ENCODE assay signal across 19 cellular contexts in the genomic region with DNA sequence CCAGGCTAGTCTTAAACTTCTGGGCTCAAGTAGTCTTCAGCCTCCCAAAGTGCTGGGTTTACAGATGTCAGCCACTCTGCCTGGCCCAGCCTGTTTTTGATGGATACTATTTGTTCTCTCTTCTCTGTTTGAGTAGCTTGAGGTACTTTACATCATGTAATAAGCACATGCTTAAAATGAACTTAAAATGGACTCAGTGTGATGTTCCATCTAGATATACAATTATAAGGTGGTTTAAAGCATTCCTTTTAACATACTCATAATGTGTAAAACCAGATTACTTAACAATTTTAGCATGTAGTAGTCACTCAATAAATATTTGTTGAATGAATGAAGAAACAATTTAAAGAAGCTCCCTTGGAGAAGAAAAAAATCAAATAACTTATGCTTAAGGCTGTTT. TPM values are rescaled to one million over a fixed set of nuclear protein-coding genes. Genes with fewer than 3 reads are reported as not detected.
DNase-seq lines count a peak whose midpoint lies in the region; ATAC-seq and TF ChIP-seq lines count a peak whose summit lies in the region.
"Had no signal": no experiment of that assay in that cellular context is flagged by ENCODE, and none has a peak within 500 bp of the region (broad histone marks: within the 10 kb centered on the region; RNA-seq: fewer than 3 reads in every experiment).

No MANE protein-coding gene starts in this region.

- no peaks in the 10 kb centered on the region for H3K9me3 ChIP-seq in HEK293 (ENCODE audit: control insufficient read depth, insufficient read depth, low read depth, low read length)
- H3K9me3 ChIP-seq in SJSA1 (replicated peaks) = no peaks in the 10 kb centered on the region
- H3K9me3 ChIP-seq in smooth muscle cell (replicated peaks; ENCODE audit: low read depth) = no peaks in the 10 kb centered on the region
- no peaks in the 10 kb centered on the region for H3K9me3 ChIP-seq in heart left ventricle
- H3K9me3 ChIP-seq: body of pancreas, esophagus squamous epithelium, prostate gland, suprapubic skin had no signal

- H3K4me1 ChIP-seq in HEK293 (ENCODE audit: control insufficient read depth, insufficient read depth, low read length) (peaks cover 8% of the 10 kb centered on the region; the same call in 1 of the 2 replicates), SJSA1 (replicated peaks) (peaks cover 66% of the 10 kb centered on the region), smooth muscle cell (ENCODE audit: low read depth) (peaks cover 32% of the 10 kb centered on the region), heart left ventricle (peaks cover 4 to 89% (median 47%) of the 10 kb centered on the region in 12 donors)
- H3K4me1 ChIP-seq: body of pancreas, prostate gland had no signal

- POLR2A ChIA-PET in HEK293 (lab: Yijun Ruan, JAX) = no interaction called here

- peaks cover 73% of the 10 kb centered on the region for H4K20me1 ChIP-seq in smooth muscle cell (ENCODE audit: low read depth)

- H3K27me3 ChIP-seq in SJSA1 (replicated peaks) = no peaks in the 10 kb centered on the region
- no peaks in the 10 kb centered on the region for H3K27me3 ChIP-seq in smooth muscle cell (ENCODE audit: low read depth)
- H3K27me3 ChIP-seq in heart left ventricle = no peaks in the 10 kb centered on the region
- H3K27me3 ChIP-seq: body of pancreas, esophagus squamous epithelium, suprapubic skin had no signal

- TF ChIP-seq CTCF in HEK293 (tag by site-specific recombination; IDR thresholded peaks at IDR 0.05) (no peak), fibroblast of pulmonary artery (IDR thresholded peaks at IDR 0.05; ENCODE audit: low read length, missing control alignments) (no peak), smooth muscle cell (IDR thresholded peaks at IDR 0.05; ENCODE audit: borderline replicate concordance, insufficient read depth, poor library complexity, severe bottlenecking) (no peak), heart left ventricle (IDR thresholded peaks at IDR 0.05) (no peak)

- no peak overlapping the region for H3K27ac ChIP-seq in HEK293 (ENCODE audit: extremely low read depth, low read depth, low read length)
- H3K27ac ChIP-seq in SJSA1 = peak overlapping the region; percentile 75
- peak overlapping the region; percentile 68 for H3K27ac ChIP-seq in smooth muscle cell (ENCODE audit: low read depth)
- H3K27ac ChIP-seq in heart left ventricle = peak overlapping the region in 1 of 12 donors; percentile 43
- H3K27ac ChIP-seq: body of pancreas, C4-2B, esophagus squamous epithelium, prostate gland, suprapubic skin had no signal

- peak in 1 of 2 experiments; percentile 70 for DNase-seq in SJSA1 (ENCODE audit: low read depth in 1 of 2, low spot score in 2 of 2)
- DNase-seq in fibroblast of pulmonary artery (ENCODE audit: low read depth) = peak; percentile 16
- no peak for DNase-seq in smooth muscle cell (lab: John Stamatoyannopoulos, UW; ENCODE audit: unreplicated experiment)
- no peak for DNase-seq in heart left ventricle
- DNase-seq: activated CD4-positive, CD25-positive, alpha-beta regulatory T cell treated with anti-CD3 and anti-CD28 coated beads, Interleukin-2, amount 50 U/mL, for 72 hours; activated naive CD4-positive, alpha-beta T cell; body of pancreas; esophagus squamous epithelium; naive B cell; NCI-H1048; NCI-H774; stimulated activated CD4-positive, alpha-beta T cell treated with anti-CD3 and anti-CD28 coated beads, Interleukin-15, amount 100 ng/mL, for 24 hours had no signal

- no peak overlapping the region for H3K9ac ChIP-seq in smooth muscle cell (ENCODE audit: low read depth)

- peak overlapping the region; percentile 50 for H3K4me2 ChIP-seq in smooth muscle cell

- intact Hi-C loops in heart left ventricle (cut with DNase I) = loop anchor here in 8 of 10 donors (5.0 to 10.0 kb wide), 8 partner anchors 41 to 808 kb away; no protein-coding TSS in a partner anchor

- no peak for TF ChIP-seq POLR2A in heart left ventricle (IDR thresholded peaks at IDR 0.05)

- CTCF ChIA-PET in HEK293 (lab: Yijun Ruan, JAX) = interaction anchor here (0.6 to 3.0 kb wide), 4 partner anchors 8 to 404 kb away, joined by 3 to 17 read pairs (median 4); a partner anchor contains a TSS

- ATAC-seq in heart left ventricle (no peak), GM18909 (IDR thresholded peaks at IDR 0.05; ENCODE audit: poor library complexity, unreplicated experiment) (no peak), HG03025 (IDR thresholded peaks at IDR 0.05; ENCODE audit: low FRiP score, unreplicated experiment) (no peak)
- ATAC-seq: body of pancreas, GM23338 had no signal

- H3K36me3 ChIP-seq in HEK293 (ENCODE audit: control insufficient read depth in 2 of 2, insufficient read depth in 1 of 2, low read length in 2 of 2) = no peaks in the 10 kb centered on the region
- H3K36me3 ChIP-seq in SJSA1 = no peaks in the 10 kb centered on the region
- H3K36me3 ChIP-seq in smooth muscle cell (ENCODE audit: low read depth) = no peaks in the 10 kb centered on the region
- no peaks in the 10 kb centered on the region for H3K36me3 ChIP-seq in heart left ventricle
- H3K36me3 ChIP-seq: esophagus squamous epithelium, prostate gland, suprapubic skin had no signal

- H3K79me2 ChIP-seq in smooth muscle cell (ENCODE audit: low read depth) = peaks cover 92% of the 10 kb centered on the region

- H3K4me3 ChIP-seq in HEK293 (ENCODE audit: low read depth, low read length) = no peak overlapping the region
- H3K4me3 ChIP-seq in SJSA1 = no peak overlapping the region
- H3K4me3 ChIP-seq in fibroblast of pulmonary artery (replicated peaks; ENCODE audit: low read depth, low read length) = no peak overlapping the region
- no peak overlapping the region for H3K4me3 ChIP-seq in smooth muscle cell
- H3K4me3 ChIP-seq in heart left ventricle = no peak overlapping the region
- H3K4me3 ChIP-seq: body of pancreas, esophagus squamous epithelium, GM23338, prostate gland, suprapubic skin had no signal

- H2AFZ ChIP-seq in smooth muscle cell (ENCODE audit: low read depth) = no peak overlapping the region
- H2AFZ ChIP-seq: GM23338 had no signal

- peaks cover 18% of the 10 kb centered on the region for H3F3A ChIP-seq in smooth muscle cell (ENCODE audit: low read depth)

TF ChIP-seq in HEK293, 187 proteins besides CTCF, POLR2A, EP300 and RAD21:
- TF ChIP-seq ZNF423 (tag by site-specific recombination; IDR thresholded peaks at IDR 0.05) (no peak), ZNF529 (tag by site-specific recombination; IDR thresholded peaks at IDR 0.05; ENCODE audit: insufficient replicate concordance) (no peak), ZNF433 (tag by site-specific recombination; IDR thresholded peaks at IDR 0.05; ENCODE audit: low read depth) (no peak), ZNF830 (tag by site-specific recombination; IDR thresholded peaks at IDR 0.05; ENCODE audit: low read depth) (no peak), ZNF211 (tag by site-specific recombination; IDR thresholded peaks at IDR 0.05; ENCODE audit: low read depth) (no peak), ZNF664 (tag by site-specific recombination; IDR thresholded peaks at IDR 0.05) (peak; percentile 70)
- TF ChIP-seq, protein P1, sequence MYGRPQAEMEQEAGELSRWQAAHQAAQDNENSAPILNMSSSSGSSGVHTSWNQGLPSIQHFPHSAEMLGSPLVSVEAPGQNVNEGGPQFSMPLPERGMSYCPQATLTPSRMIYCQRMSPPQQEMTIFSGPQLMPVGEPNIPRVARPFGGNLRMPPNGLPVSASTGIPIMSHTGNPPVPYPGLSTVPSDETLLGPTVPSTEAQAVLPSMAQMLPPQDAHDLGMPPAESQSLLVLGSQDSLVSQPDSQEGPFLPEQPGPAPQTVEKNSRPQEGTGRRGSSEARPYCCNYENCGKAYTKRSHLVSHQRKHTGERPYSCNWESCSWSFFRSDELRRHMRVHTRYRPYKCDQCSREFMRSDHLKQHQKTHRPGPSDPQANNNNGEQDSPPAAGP (tag by site-specific recombination; IDR thresholded peaks at IDR 0.05) = no peak
TF ChIP-seq in HEK293: peak in this region for 1.

RNA-seq across cellular contexts. Expression of a gene that starts 9.6 kb away (rescaled TPM):
- 33.1 and 68.3 TPM in 2 replicates for total RNA-seq in SJSA1 (2014; rRNA removed; shearing (Covaris generic))
- total RNA-seq in smooth muscle cell (87.9 and 115 TPM in 2 replicates), heart left ventricle (100 to 1,000 TPM; 103 to 186 (median 132) TPM)
- polyA plus RNA-seq in smooth muscle cell (57.5 and 63.0 TPM in 2 replicates), heart left ventricle (10 to 100 TPM; 93.8 to 98.8 TPM)
